Comparison of ENCODE assay signal across 18 cellular contexts in genomic region chr3:11995061-11995460, GRCh38. TPM values are rescaled to one million over a fixed set of nuclear protein-coding genes. Genes with fewer than 3 reads are reported as not detected.
A peak's percentile ranks its signal among the peaks of the same experiment; 100 is the strongest.
DNase-seq lines count a peak whose midpoint lies in the region; ATAC-seq and TF ChIP-seq lines count a peak whose summit lies in the region.
"Had no signal": no experiment of that assay in that cellular context is flagged by ENCODE, and none has a peak within 500 bp of the region (broad histone marks: within the 10 kb centered on the region; RNA-seq: fewer than 3 reads in every experiment).

No MANE protein-coding gene starts in this region.

- no peak overlapping the region for H2AFZ ChIP-seq in neural cell (ENCODE audit: low read depth, low read length)

- no peak for TF ChIP-seq POLR2A in tibial nerve (IDR thresholded peaks at IDR 0.05)

- H3F3A ChIP-seq in neural cell (ENCODE audit: insufficient read depth, low read length, poor library complexity, severe bottlenecking), result no peaks in the 10 kb centered on the region

- ATAC-seq in left lung, result no peak
- ATAC-seq: activated T-cell treated with anti-CD3 and anti-CD28 coated beads, Interleukin-2, amount 50 U/mL, for 72 hours had no signal

- H3K36me3 ChIP-seq in neural cell (ENCODE audit: insufficient read depth, low read length) (no peaks in the 10 kb centered on the region), tibial nerve (no peaks in the 10 kb centered on the region), left lung (no peaks in the 10 kb centered on the region)
- H3K36me3 ChIP-seq: adrenal gland, tibial artery had no signal

- H3K79me2 ChIP-seq in neural cell (replicated peaks; ENCODE audit: insufficient read depth, low read length), result no peaks in the 10 kb centered on the region

- H3K27ac ChIP-seq in neural cell (ENCODE audit: low read length) (no peak overlapping the region), tibial nerve (no peak overlapping the region), left lung (no peak overlapping the region)
- H3K27ac ChIP-seq: adrenal gland, KMS-11, tibial artery had no signal

- H3K27me3 ChIP-seq in neural cell (ENCODE audit: insufficient read depth, low read depth, low read length) (no peaks in the 10 kb centered on the region), tibial nerve (peaks cover 0 to 30% of the 10 kb centered on the region in 2 donors), left lung (peaks cover 0 to 40% of the 10 kb centered on the region in 2 donors)
- H3K27me3 ChIP-seq: adrenal gland had no signal

- intact Hi-C loops in left lung (cut with DNase I), result no loop called here

- H3K4me1 ChIP-seq in tibial nerve (no peaks in the 10 kb centered on the region), left lung (no peaks in the 10 kb centered on the region)
- H3K4me1 ChIP-seq: adrenal gland, Caco-2, tibial artery had no signal

- TF ChIP-seq EP300 in neural cell (conservative IDR thresholded peaks at IDR 0.05; ENCODE audit: poor library complexity, severe bottlenecking), result no peak
- no peak for TF ChIP-seq EP300 in tibial nerve (IDR thresholded peaks at IDR 0.05)

- no peak overlapping the region for H3K4me3 ChIP-seq in neural cell (ENCODE audit: low read length)
- no peak overlapping the region for H3K4me3 ChIP-seq in tibial nerve
- H3K4me3 ChIP-seq in left lung, result no peak overlapping the region
- H3K4me3 ChIP-seq: adrenal gland, lung, tibial artery had no signal

- H3K9me3 ChIP-seq in neural cell (ENCODE audit: low read length) (no peaks in the 10 kb centered on the region), tibial nerve (no peaks in the 10 kb centered on the region), left lung (no peaks in the 10 kb centered on the region)
- H3K9me3 ChIP-seq: adrenal gland, Caco-2, tibial artery had no signal

- peak; percentile 20 for TF ChIP-seq CTCF in neural cell (IDR thresholded peaks at IDR 0.05; ENCODE audit: poor library complexity, severe bottlenecking)
- TF ChIP-seq CTCF in tibial nerve (IDR thresholded peaks at IDR 0.05), result no peak
- TF ChIP-seq CTCF in left lung (IDR thresholded peaks at IDR 0.05), result no peak

- H3K4me2 ChIP-seq in neural cell (ENCODE audit: low read length), result no peak overlapping the region
- H3K4me2 ChIP-seq: KMS-11 had no signal

- 11 to 23% methylated on average over 3 to 4 of the region's 5 CpGs for WGBS in tibial nerve, 2 donors

- TF ChIP-seq RAD21 in neural cell (conservative IDR thresholded peaks at IDR 0.05), result no peak

- H3K9me2 ChIP-seq in neural cell (ENCODE audit: insufficient read depth, low read length), result no peaks in the 10 kb centered on the region

- DNase-seq in NCI-H1436 (lab: John Stamatoyannopoulos, UW) (peak; percentile 6), NCI-H1436 treated with DMSO at 0.1 percent for 48 hours (lab: John Stamatoyannopoulos, UW) (no peak), NCI-H2171 treated with DMSO at 0.1 percent for 48 hours (lab: John Stamatoyannopoulos, UW) (peak; percentile 90), SHP77 treated with DMSO at 0.1 percent for 48 hours (lab: John Stamatoyannopoulos, UW) (peak; percentile 66), HCEC 1CT (no peak), tibial nerve (ENCODE audit: low spot score in 2 of 2) (no peak), left lung (no peak)
- DNase-seq: activated CD4-positive, alpha-beta T cell treated with anti-CD3 and anti-CD28 coated beads, Interleukin-2, amount 10 ng/mL, durations not matched to agents 24 days and 14 days; activated T-cell treated with anti-CD3 and anti-CD28 coated beads, Interleukin-2, amount 50 U/mL, for 72 hours; adrenal gland; erythroblast; hypothalamus; occipital lobe; tibial artery had no signal

- no peaks in the 10 kb centered on the region for H4K20me1 ChIP-seq in neural cell (ENCODE audit: insufficient read depth)

- no peak overlapping the region for H3K9ac ChIP-seq in neural cell (ENCODE audit: low read length)
- H3K9ac ChIP-seq: KMS-11 had no signal

TF ChIP-seq in neural cell, 6 proteins besides CTCF, POLR2A, EP300 and RAD21:
- TF ChIP-seq MXI1 (conservative IDR thresholded peaks at IDR 0.05; ENCODE audit: poor library complexity, severe bottlenecking) (no peak), EZH2 (IDR thresholded peaks at IDR 0.05; ENCODE audit: borderline replicate concordance, insufficient read depth, low read length, poor library complexity, severe bottlenecking) (no peak), TAF1 (IDR thresholded peaks at IDR 0.05; ENCODE audit: low read depth) (no peak), REST (IDR thresholded peaks at IDR 0.05; ENCODE audit: borderline replicate concordance) (no peak), SMC3 (conservative IDR thresholded peaks at IDR 0.05; ENCODE audit: poor library complexity) (no peak), POLR2AphosphoS5 (IDR thresholded peaks at IDR 0.05) (no peak)

RNA-seq across cellular contexts. Expression of gene SYN2, which starts 9.1 kb away (rescaled TPM):
- polyA plus RNA-seq in neural cell, result 7.0 and 7.2 TPM in 2 replicates
- polyA minus RNA-seq in neural cell, result 11.8 and 11.9 TPM in 2 replicates
- total RNA-seq in tibial nerve (10 to 100 TPM in 1 of 4 donors, 1 to 10 TPM in 3; 1.6 to 11.7 (median 1.8) TPM), left lung (1 to 10 TPM; 1.1 to 2.3 TPM)
- total RNA-seq: Caco-2 had no signal

Comparison
In these comparisons a context has a peak if more than half of its experiments do, and no peak if none do; other contexts are left out.
1. DNase-seq: peak in NCI-H1436 (single experiment), NCI-H2171 treated with DMSO at 0.1 percent for 48 hours (single experiment) and SHP77 treated with DMSO at 0.1 percent for 48 hours (single experiment); none in NCI-H1436 treated with DMSO at 0.1 percent for 48 hours (single experiment), HCEC 1CT (single experiment), tibial nerve (0 of 2) and left lung (0 of 2).